ENCODE assay signal across 1 cellular context in the genomic region with DNA sequence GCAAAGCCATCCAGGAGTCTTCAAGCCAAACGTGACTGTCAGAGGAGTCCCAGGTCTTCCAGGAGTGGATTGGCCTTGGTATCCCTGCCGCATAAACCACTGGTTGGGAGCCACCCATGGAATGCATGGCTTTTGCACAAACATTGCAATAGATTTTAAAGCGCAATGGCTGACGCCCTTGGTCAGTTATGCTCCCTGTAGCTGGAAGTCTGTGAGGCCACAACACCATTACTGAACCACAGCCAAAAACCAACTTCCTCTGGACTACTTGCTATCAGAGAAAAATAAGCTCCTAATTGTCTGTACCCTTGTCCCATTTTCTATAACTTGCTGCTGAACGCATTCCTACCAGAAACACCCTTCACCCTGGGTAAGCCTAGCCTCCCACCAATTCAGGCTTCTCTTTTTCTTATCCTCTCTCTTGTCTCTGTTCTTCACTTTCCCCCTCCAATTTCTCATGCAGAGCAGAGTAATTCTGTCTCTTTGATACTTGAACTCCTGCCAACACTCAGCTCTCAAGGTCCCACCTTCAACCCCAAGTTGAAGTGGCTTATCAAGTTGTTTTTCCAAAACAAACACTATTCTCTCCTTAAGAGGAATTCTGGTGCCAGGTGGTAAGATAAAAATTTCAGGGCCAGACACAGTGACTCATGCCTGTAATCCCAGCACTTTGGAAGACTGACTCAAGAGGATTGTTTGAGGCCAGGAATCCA.
TF ChIP-seq lines count a peak whose summit lies in the region.

No MANE protein-coding gene starts in this region.

TF ChIP-seq in A549, 52 proteins besides CTCF, POLR2A, EP300 and RAD21 (continued from another document):
- TF ChIP-seq, protein P1, sequence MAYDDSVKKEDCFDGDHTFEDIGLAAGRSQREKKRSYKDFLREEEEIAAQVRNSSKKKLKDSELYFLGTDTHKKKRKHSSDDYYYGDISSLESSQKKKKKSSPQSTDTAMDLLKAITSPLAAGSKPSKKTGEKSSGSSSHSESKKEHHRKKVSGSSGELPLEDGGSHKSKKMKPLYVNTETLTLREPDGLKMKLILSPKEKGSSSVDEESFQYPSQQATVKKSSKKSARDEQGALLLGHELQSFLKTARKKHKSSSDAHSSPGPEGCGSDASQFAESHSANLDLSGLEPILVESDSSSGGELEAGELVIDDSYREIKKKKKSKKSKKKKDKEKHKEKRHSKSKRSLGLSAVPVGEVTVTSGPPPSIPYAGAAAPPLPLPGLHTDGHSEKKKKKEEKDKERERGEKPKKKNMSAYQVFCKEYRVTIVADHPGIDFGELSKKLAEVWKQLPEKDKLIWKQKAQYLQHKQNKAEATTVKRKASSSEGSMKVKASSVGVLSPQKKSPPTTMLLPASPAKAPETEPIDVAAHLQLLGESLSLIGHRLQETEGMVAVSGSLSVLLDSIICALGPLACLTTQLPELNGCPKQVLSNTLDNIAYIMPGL (CRISPR knock-in tag; IDR thresholded peaks at IDR 0.05; ENCODE audit: borderline replicate concordance) = no peak
- peak; percentile 62; the same call in 1 of the 2 replicates for TF ChIP-seq GATA3 (IDR thresholded peaks at IDR 0.05; ENCODE audit: borderline replicate concordance)
- no peak for TF ChIP-seq CEBPB (IDR thresholded peaks at IDR 0.05)
- peak; percentile 43; the same call in 1 of the 2 replicates for TF ChIP-seq FOSL2 (IDR thresholded peaks at IDR 0.05)
- TF ChIP-seq FOSL2 (CRISPR knock-in tag; IDR thresholded peaks at IDR 0.05) = peak; percentile 70
- no peak for TF ChIP-seq HEYL (CRISPR knock-in tag; IDR thresholded peaks at IDR 0.05)
- TF ChIP-seq CBX8 (IDR thresholded peaks at IDR 0.05) = no peak
- no peak for TF ChIP-seq NFE2L2 (conservative IDR thresholded peaks at IDR 0.05; ENCODE audit: low read length)
- TF ChIP-seq ZC3H11A (IDR thresholded peaks at IDR 0.05) = no peak
- TF ChIP-seq ZSCAN20 (CRISPR knock-in tag; IDR thresholded peaks at IDR 0.05) = no peak
TF ChIP-seq in A549: peak in this region for 5.
